29 cellular contexts compared by ENCODE assay signal in genomic region chrX:118855681-118856310, GRCh38. TPM values are rescaled to one million over a fixed set of nuclear protein-coding genes. Genes with fewer than 3 reads are reported as not detected.
"Had no signal": no experiment of that assay in that cellular context is flagged by ENCODE, and none has a peak within 500 bp of the region (broad histone marks: within the 10 kb centered on the region; RNA-seq: fewer than 3 reads in every experiment).

No MANE protein-coding gene starts in this region.

- H3K9ac ChIP-seq: SK-N-SH had no signal

- H3K9me3 ChIP-seq: SJCRH30, SK-N-SH had no signal

- ATAC-seq: activated CD4-positive, alpha-beta T cell treated with anti-CD3 and anti-CD28 coated beads for 36 hours; activated T-helper 17 cell treated with anti-CD3 and anti-CD28 coated beads, Interleukin-2, amount 50 U/mL, for 72 hours; Panc1 had no signal

- DNase-seq: activated CD4-positive, alpha-beta memory T cell treated with anti-CD3 and anti-CD28 coated beads, Interleukin-2, amount 10 ng/mL, durations not matched to agents 7 days and 5 days; activated CD4-positive, alpha-beta T cell treated with anti-CD3 and anti-CD28 coated beads for 36 hours; activated CD4-positive, alpha-beta T cell treated with anti-CD3 and anti-CD28 coated beads, Interleukin-2, amount 50 U/mL, for 1 hour; activated gamma-delta T cell; activated naive CD4-positive, alpha-beta T cell treated with anti-CD3 and anti-CD28 coated beads for 36 hours; activated T-cell treated with anti-CD3 and anti-CD28 coated beads for 4 hours; activated T-cell treated with anti-CD3 and anti-CD28 coated beads, Interleukin-2, amount 50 U/mL, for 48 hours; brain microvascular endothelial cell; NCI-H1092; NCI-H1417 treated with DMSO at 0.1 percent for 48 hours; NCI-H1694; NCI-H2029; NCI-H345; NCI-H510A; NCI-H69; NK-92 treated with Interleukin-12 subunit alpha and Interleukin-12 subunit beta, amount 100 ng/mL, for 24 hours; OCI-M1; Right ventricle myocardium superior; SJCRH30; SK-N-SH; T-helper 1 cell had no signal

- H3K36me3 ChIP-seq: brain microvascular endothelial cell, cardiac muscle cell, SJCRH30 had no signal

- H3K4me2 ChIP-seq: SK-N-SH had no signal

- H3K27ac ChIP-seq: brain microvascular endothelial cell, cardiac muscle cell, RWPE1, SJCRH30, VCaP had no signal

- H3K4me3 ChIP-seq: cardiac muscle cell, SJCRH30 had no signal

- H3K27me3 ChIP-seq: brain microvascular endothelial cell, cardiac muscle cell, SJCRH30 had no signal

- H3K4me1 ChIP-seq: SJCRH30 had no signal

RNA-seq across cellular contexts. Expression of gene ZCCHC12, which starts 32.2 kb away (rescaled TPM):
- total RNA-seq: activated CD4-positive, alpha-beta memory T cell treated with anti-CD3 and anti-CD28 coated beads, Interleukin-2, amount 10 ng/mL, durations not matched to agents 7 days and 5 days; activated CD8-positive, alpha-beta memory T cell treated with anti-CD3 and anti-CD28 coated beads for 36 hours; MCF 10A; Right ventricle myocardium superior; T-helper 2 cell treated with Interferon-gamma antibody and Interleukin-4, amounts not matched to agents 100 ng/mL and 5 ng/mL, for 36 hours had no signal
